Comparison of ENCODE assay signal across 8 cellular contexts in genomic region chr4:143559757-143560147, GRCh38. TPM values are rescaled to one million over a fixed set of nuclear protein-coding genes. Genes with fewer than 3 reads are reported as not detected.
DNase-seq lines count a peak whose midpoint lies in the region; ATAC-seq and TF ChIP-seq lines count a peak whose summit lies in the region.

No MANE protein-coding gene starts in this region.

- POLR2A ChIA-PET in AG04450 (lab: Yijun Ruan, JAX): no interaction called here

- H3K27ac Mint-ChIP-seq in T-helper 17 cell (peak overlapping the region; percentile 96), endodermal cell (peak overlapping the region; percentile 89)

- H3K36me3 ChIP-seq in endodermal cell (ENCODE audit: control insufficient read depth, insufficient read depth, low read length): peaks cover 11% of the 10 kb centered on the region
- no peaks in the 10 kb centered on the region for H3K36me3 ChIP-seq in prostate gland

- H3K27me3 ChIP-seq in AG04450 (ENCODE audit: control insufficient read depth, insufficient read depth, low read length) (no peaks in the 10 kb centered on the region), endodermal cell (ENCODE audit: control insufficient read depth, insufficient read depth, low read length, poor library complexity, severe bottlenecking) (no peaks in the 10 kb centered on the region), prostate gland (replicated peaks; ENCODE audit: insufficient read depth) (no peaks in the 10 kb centered on the region)

- DNase-seq in AG04450 (ENCODE audit: low read depth, low spot score) (no peak), T-helper 17 cell (peak in 1 of 3 donors; percentile 28), endodermal cell (no peak), prostate gland (ENCODE audit: low spot score) (no peak), UCSD-AML1 (lab: John Stamatoyannopoulos, UW; ENCODE audit: unreplicated experiment) (no peak), cortex of kidney (lab: John Stamatoyannopoulos, UW) (no peak)

- H3K4me3 ChIP-seq in AG04450 (ENCODE audit: low read depth, low read length) (peak overlapping the region; percentile 60), endodermal cell (ENCODE audit: low read length) (peak overlapping the region; percentile 71), prostate gland (peak overlapping the region; percentile 44)

- 85 to 86% methylated on average over 4 to 17 of the region's 17 CpGs for WGBS in endodermal cell (ENCODE audit: insufficient coverage in 1 of 2, insufficient read length in 1 of 2), 2 experiments
- 68% methylated on average over 17 of the region's 17 CpGs for WGBS in prostate gland

- peak overlapping the region; percentile 98 for H3K4me3 Mint-ChIP-seq in T-helper 17 cell
- peak overlapping the region; percentile 66 for H3K4me3 Mint-ChIP-seq in endodermal cell

- ATAC-seq in GM21515 (IDR thresholded peaks at IDR 0.05; ENCODE audit: unreplicated experiment): peak; percentile 4
- peak; percentile 28 for ATAC-seq in T-helper 17 cell
- no peak for ATAC-seq in HG03521 (IDR thresholded peaks at IDR 0.05; ENCODE audit: unreplicated experiment)

- TF ChIP-seq CTCF in AG04450 (IDR thresholded peaks at IDR 0.05; ENCODE audit: low read depth, low read length): no peak
- TF ChIP-seq CTCF in endodermal cell (conservative IDR thresholded peaks at IDR 0.05): peak; percentile 37
- TF ChIP-seq CTCF in prostate gland (IDR thresholded peaks at IDR 0.05): no peak

- no peak for TF ChIP-seq POLR2A in prostate gland (IDR thresholded peaks at IDR 0.05)

- peaks cover 26% of the 10 kb centered on the region for H3K4me1 Mint-ChIP-seq in T-helper 17 cell
- H3K4me1 Mint-ChIP-seq in endodermal cell: peaks cover 4% of the 10 kb centered on the region

- H3K9me3 ChIP-seq in AG04450 (ENCODE audit: control insufficient read depth, insufficient read depth, low read length): peaks cover 3% of the 10 kb centered on the region; the same call in 1 of the 2 replicates
- no peaks in the 10 kb centered on the region for H3K9me3 ChIP-seq in T-helper 17 cell (ENCODE audit: control insufficient read depth, low read length, poor library complexity, severe bottlenecking)
- H3K9me3 ChIP-seq in endodermal cell (ENCODE audit: control insufficient read depth, low read length): peaks cover 4% of the 10 kb centered on the region
- H3K9me3 ChIP-seq in prostate gland: no peaks in the 10 kb centered on the region

- H3K27me3 Mint-ChIP-seq in T-helper 17 cell (no peaks in the 10 kb centered on the region), endodermal cell (ENCODE audit: insufficient read depth) (peaks cover 11% of the 10 kb centered on the region)

- H3K36me3 Mint-ChIP-seq in T-helper 17 cell (ENCODE audit: low read depth) (no peaks in the 10 kb centered on the region), endodermal cell (ENCODE audit: low read depth) (peaks cover 4% of the 10 kb centered on the region)

- CTCF ChIA-PET in AG04450 (lab: Charles Lee): interaction anchor here (0.6 kb wide), 1 partner anchor 28 kb away, joined by 3 read pairs; no protein-coding TSS in a partner anchor

- no peaks in the 10 kb centered on the region for H3K4me1 ChIP-seq in endodermal cell (ENCODE audit: control insufficient read depth, insufficient read depth, low read length)
- no peaks in the 10 kb centered on the region for H3K4me1 ChIP-seq in prostate gland (replicated peaks)

- no peak overlapping the region for H3K27ac ChIP-seq in AG04450 (ENCODE audit: low read depth, low read length)
- no peak overlapping the region for H3K27ac ChIP-seq in endodermal cell (ENCODE audit: low read depth, low read length)
- H3K27ac ChIP-seq in prostate gland: no peak overlapping the region

- H3K9ac ChIP-seq in endodermal cell (ENCODE audit: extremely low read depth, low read length, poor library complexity, severe bottlenecking): no peak overlapping the region

- intact Hi-C loops in prostate gland (cut with DNase I): loop anchor here (10.0 kb wide), 1 partner anchor 355 kb away; no protein-coding TSS in a partner anchor

- H3K9me3 Mint-ChIP-seq in endodermal cell: peaks cover 2% of the 10 kb centered on the region

RNA-seq across cellular contexts. Expression of gene SMARCA5, which starts 46.2 kb away (rescaled TPM):
- polyA plus RNA-seq in AG04450 (2011; rRNA removed): 19.9 and 26.8 TPM in 2 replicates
- polyA minus RNA-seq in AG04450 (2011; rRNA and poly(A)+ RNA removed): 18.2 and 36.1 TPM in 2 replicates
- total RNA-seq in T-helper 17 cell: 10 to 100 TPM; 64.1 to 66.3 TPM
- total RNA-seq in endodermal cell: 10 to 100 TPM; 91.0 to 95.4 TPM
- 89.5 TPM for polyA plus RNA-seq in endodermal cell (2013, experiment 1 of 2)
- polyA plus RNA-seq in endodermal cell (2013, experiment 2 of 2): 95.1 TPM
- 10 to 100 TPM; 36.7 to 62.5 TPM for total RNA-seq in prostate gland
